Comparison of ENCODE assay signal across 8 cellular contexts in genomic region chr12:70243510-70244331, GRCh38. TPM values are rescaled to one million over a fixed set of nuclear protein-coding genes. Genes with fewer than 3 reads are reported as not detected.
DNase-seq lines count a peak whose midpoint lies in the region; ATAC-seq and TF ChIP-seq lines count a peak whose summit lies in the region.

No MANE protein-coding gene starts in this region.

- H3K4me2 ChIP-seq in GM23248 (ENCODE audit: unreplicated experiment), result peak overlapping the region; percentile 99

- peaks cover 64% of the 10 kb centered on the region for H3K4me1 Mint-ChIP-seq in activated naive CD8-positive, alpha-beta T cell treated with anti-CD3 and anti-CD28 coated beads for 36 hours
- H3K4me1 Mint-ChIP-seq in type B pancreatic cell (ENCODE audit: unreplicated experiment), result peaks cover 37% of the 10 kb centered on the region

- DNase-seq in GDM1 (lab: John Stamatoyannopoulos, UW) (peak; percentile 43), GM23248 (peak; percentile 82), cardiac muscle cell (ENCODE audit: low read depth in 1 of 2, low spot score in 1 of 2) (peak; percentile 73 to 77), pons (ENCODE audit: low spot score) (peak; percentile 64), type B pancreatic cell (ENCODE audit: extremely low spot score, unreplicated experiment) (peak; percentile 77)
- DNase-seq in activated naive CD8-positive, alpha-beta T cell treated with anti-CD3 and anti-CD28 coated beads for 36 hours, result peak; percentile 58

- H3K36me3 Mint-ChIP-seq in activated naive CD8-positive, alpha-beta T cell treated with anti-CD3 and anti-CD28 coated beads for 36 hours, result peaks cover 51% of the 10 kb centered on the region
- peaks cover 21% of the 10 kb centered on the region for H3K36me3 Mint-ChIP-seq in type B pancreatic cell

- H3K27me3 ChIP-seq in GM23248 (replicated peaks; ENCODE audit: insufficient read depth), result no peaks in the 10 kb centered on the region
- no peaks in the 10 kb centered on the region for H3K27me3 ChIP-seq in cardiac muscle cell

- peak overlapping the region; percentile 99 for H3K9ac ChIP-seq in GM23248

- H2AFZ ChIP-seq in GM23248, result peak overlapping the region; percentile 79

- TF ChIP-seq CTCF in cardiac muscle cell (IDR thresholded peaks at IDR 0.05; ENCODE audit: low read depth, low read length), result no peak
- TF ChIP-seq CTCF in type B pancreatic cell (conservative IDR thresholded peaks at IDR 0.05), result no peak

- peak; percentile 81 for ATAC-seq in SK-N-SH treated with all-trans-retinoic acid at 6 μM for 48 hours

- H3K36me3 ChIP-seq in GM23248 (ENCODE audit: low read depth) (peaks cover 14% of the 10 kb centered on the region), KOPT-K1 (ENCODE audit: insufficient read depth, low read length) (peaks cover 52% of the 10 kb centered on the region), cardiac muscle cell (no peaks in the 10 kb centered on the region)

- peak overlapping the region; percentile 99 for H3K27ac Mint-ChIP-seq in activated naive CD8-positive, alpha-beta T cell treated with anti-CD3 and anti-CD28 coated beads for 36 hours
- peak overlapping the region; percentile 100 for H3K27ac Mint-ChIP-seq in type B pancreatic cell

- H3K79me2 ChIP-seq in GM23248 (ENCODE audit: insufficient read depth), result peaks cover 82% of the 10 kb centered on the region

- 1 to 2% methylated on average over 37 to 62 of the region's 69 CpGs for WGBS in GM23248 (ENCODE audit: low coverage in 1 of 2, low lambda C conversion rate in 2 of 2, missing lambda C conversion rate in 2 of 2), 2 experiments

- H3K4me1 ChIP-seq in GM23248 (ENCODE audit: insufficient read depth) (peaks cover 50% of the 10 kb centered on the region), cardiac muscle cell (ENCODE audit: low read depth) (peaks cover 23% of the 10 kb centered on the region)

- H3K4me3 ChIP-seq in GM23248, result peak overlapping the region; percentile 97
- peak overlapping the region; percentile 83 for H3K4me3 ChIP-seq in cardiac muscle cell

- H3K9me3 ChIP-seq in GM23248 (ENCODE audit: low read depth) (no peaks in the 10 kb centered on the region), KOPT-K1 (ENCODE audit: insufficient read depth, low read length, poor library complexity, severe bottlenecking) (no peaks in the 10 kb centered on the region), cardiac muscle cell (ENCODE audit: low read depth) (no peaks in the 10 kb centered on the region)

- no peaks in the 10 kb centered on the region for H3K9me2 ChIP-seq in GM23248 (ENCODE audit: insufficient read depth)

- H3K27me3 Mint-ChIP-seq in activated naive CD8-positive, alpha-beta T cell treated with anti-CD3 and anti-CD28 coated beads for 36 hours, result no peaks in the 10 kb centered on the region
- H3K27me3 Mint-ChIP-seq in type B pancreatic cell, result no peaks in the 10 kb centered on the region

- H3F3A ChIP-seq in GM23248 (ENCODE audit: insufficient read depth), result peaks cover 19% of the 10 kb centered on the region

- H3K27ac ChIP-seq in GM23248, result peak overlapping the region; percentile 99
- H3K27ac ChIP-seq in KOPT-K1 (ENCODE audit: low read depth, low read length, poor library complexity, severe bottlenecking), result peak overlapping the region; percentile 95
- H3K27ac ChIP-seq in cardiac muscle cell, result peak overlapping the region; percentile 99

- peaks cover 2% of the 10 kb centered on the region for H3K9me3 Mint-ChIP-seq in activated naive CD8-positive, alpha-beta T cell treated with anti-CD3 and anti-CD28 coated beads for 36 hours
- H3K9me3 Mint-ChIP-seq in type B pancreatic cell, result no peaks in the 10 kb centered on the region

- H4K20me1 ChIP-seq in GM23248 (ENCODE audit: insufficient read depth), result peaks cover 11% of the 10 kb centered on the region

- in situ Hi-C loops in GM23248 (cut with MboI), result no loop called here

- H3K4me3 Mint-ChIP-seq in activated naive CD8-positive, alpha-beta T cell treated with anti-CD3 and anti-CD28 coated beads for 36 hours, result peak overlapping the region; percentile 100
- peak overlapping the region; percentile 100 for H3K4me3 Mint-ChIP-seq in type B pancreatic cell

TF ChIP-seq in SK-N-SH treated with all-trans-retinoic acid at 6 μM for 48 hours, 23 proteins besides CTCF, POLR2A, EP300 and RAD21:
- TF ChIP-seq TSHZ2 (CRISPR knock-in tag; IDR thresholded peaks at IDR 0.05) (no peak), CSRNP3 (CRISPR knock-in tag; IDR thresholded peaks at IDR 0.05) (no peak), ISL1 (CRISPR knock-in tag; IDR thresholded peaks at IDR 0.05) (no peak), POU6F1 (CRISPR knock-in tag; IDR thresholded peaks at IDR 0.05; ENCODE audit: borderline replicate concordance, low read depth) (no peak), RARB (CRISPR knock-in tag; IDR thresholded peaks at IDR 0.05) (no peak), ZNF8 (CRISPR knock-in tag; IDR thresholded peaks at IDR 0.05) (no peak), TCF4 (CRISPR knock-in tag; IDR thresholded peaks at IDR 0.05; ENCODE audit: borderline replicate concordance) (no peak), ZNF565 (CRISPR knock-in tag; conservative IDR thresholded peaks at IDR 0.05; ENCODE audit: low read depth) (no peak)

RNA-seq across cellular contexts. Expression of gene CNOT2, which starts 0.5 kb away (rescaled TPM):
- 72.0 and 74.3 TPM in 2 replicates for total RNA-seq in GM23248 (2014; rRNA removed; shearing (Covaris generic))
- 76.1 and 92.4 TPM in 2 replicates for polyA plus RNA-seq in GM23248 (2016; fragmentation: Nextera tagmentation; extraction: Ambion mirVana)
- total RNA-seq in activated naive CD8-positive, alpha-beta T cell treated with anti-CD3 and anti-CD28 coated beads for 36 hours, result 10 to 100 TPM; 61.1 to 69.7 TPM
- total RNA-seq in cardiac muscle cell, result 88.2 and 113 TPM in 2 replicates
- polyA plus RNA-seq in cardiac muscle cell, result 77.6 and 98.8 TPM in 2 replicates
- total RNA-seq in type B pancreatic cell (ENCODE audit: low replicate concordance), result 80.2 and 83.9 TPM in 2 replicates

Comparison
In these comparisons a context has a peak if more than half of its experiments do, and no peak if none do; other contexts are left out.
1. Peak in every context shown above with its lines: DNase-seq, ATAC-seq, H3K4me3 ChIP-seq and H3K27ac ChIP-seq.